Comparison of ENCODE assay signal across 10 cellular contexts in genomic region chr22:39245130-39246039, GRCh38. TPM values are rescaled to one million over a fixed set of nuclear protein-coding genes. Genes with fewer than 3 reads are reported as not detected.
A peak's percentile ranks its signal among the peaks of the same experiment; 100 is the strongest.
DNase-seq lines count a peak whose midpoint lies in the region; ATAC-seq and TF ChIP-seq lines count a peak whose summit lies in the region.
"Had no signal": no experiment of that assay in that cellular context is flagged by ENCODE, and none has a peak within 500 bp of the region (broad histone marks: within the 10 kb centered on the region; RNA-seq: fewer than 3 reads in every experiment).

No MANE protein-coding gene starts in this region.

- intact Hi-C loops in Calu3 (cut with micrococcal nuclease; ENCODE audit: unreplicated experiment) = loop anchor here (10.0 kb wide), 1 partner anchor 71 kb away; no protein-coding TSS in a partner anchor
- intact Hi-C loops in heart right ventricle (cut with DNase I) = loop anchor here in 4 of 10 donors (5.0 to 10.0 kb wide), 4 partner anchors 49 to 62 kb away; no protein-coding TSS in a partner anchor
- intact Hi-C loops in sigmoid colon (cut with DNase I) = no loop called here

- H3K4me3 Mint-ChIP-seq in Calu3 (ENCODE audit: low read depth, unreplicated experiment) = peak overlapping the region; percentile 96

- TF ChIP-seq EP300 in sigmoid colon (IDR thresholded peaks at IDR 0.05) = no peak

- no peaks in the 10 kb centered on the region for H3K27me3 Mint-ChIP-seq in Calu3 (ENCODE audit: unreplicated experiment)

- H3K9me3 Mint-ChIP-seq in Calu3 (ENCODE audit: low read depth, unreplicated experiment) = no peaks in the 10 kb centered on the region

- H3K27ac ChIP-seq in VCaP (peak overlapping the region; percentile 98), heart right ventricle (peak overlapping the region in 9 of 10 donors; percentile 85 to 98 (median 92)), sigmoid colon (peak overlapping the region; percentile 32 to 76 (median 68))
- H3K27ac ChIP-seq: colonic mucosa had no signal

- ATAC-seq in heart right ventricle (peak in 7 of 8 donors; percentile 9 to 56 (median 36)), HG03135 (IDR thresholded peaks at IDR 0.05; ENCODE audit: unreplicated experiment) (no peak)

- DNase-seq in Calu3 = no peak
- DNase-seq in heart right ventricle = no peak
- no peak for DNase-seq in sigmoid colon
- DNase-seq in stimulated activated CD4-positive, alpha-beta T cell treated with anti-CD3 and anti-CD28 coated beads, Interleukin-12 subunit alpha, Interleukin-12 subunit beta, amount 100 ng/mL, for 4 hours = no peak
- DNase-seq in foreskin fibroblast = no peak
- DNase-seq in medulla oblongata (ENCODE audit: extremely low spot score) = no peak
- DNase-seq: activated CD4-positive, CD25-positive, alpha-beta regulatory T cell treated with anti-CD3 and anti-CD28 coated beads, Interleukin-2, amount 50 U/mL, for 72 hours had no signal

- H3K27me3 ChIP-seq in heart right ventricle (peaks cover 0 to 63% (median 0%) of the 10 kb centered on the region in 7 donors), sigmoid colon (peaks cover 21 to 72% (median 59%) of the 10 kb centered on the region in 3 donors)

- no peak for TF ChIP-seq POLR2A in sigmoid colon (IDR thresholded peaks at IDR 0.05)

- H3K36me3 Mint-ChIP-seq in Calu3 (ENCODE audit: insufficient read depth, unreplicated experiment) = peaks cover 52% of the 10 kb centered on the region

- no TSS peak for BruUV-seq in Calu3 (replicated peaks; lab: Mats Ljungman, UMichigan)

- peak overlapping the region; percentile 93 for H3K27ac Mint-ChIP-seq in Calu3 (ENCODE audit: unreplicated experiment)

- H3K4me3 ChIP-seq in heart right ventricle = peak overlapping the region; percentile 35 to 88 (median 78)
- peak overlapping the region in 3 of 4 donors; percentile 42 to 57 (median 53) for H3K4me3 ChIP-seq in sigmoid colon
- no peak overlapping the region for H3K4me3 ChIP-seq in foreskin fibroblast (ENCODE audit: low read depth in 1 of 2, low read length in 2 of 2)

- WGBS in heart right ventricle, 2 donors = 49 to 53% methylated on average over 22 of the region's 22 CpGs
- 30 to 50% methylated on average over 22 of the region's 22 CpGs for WGBS in sigmoid colon, 2 donors

- H3K4me1 Mint-ChIP-seq in Calu3 (ENCODE audit: low read depth, unreplicated experiment) = peaks cover 35% of the 10 kb centered on the region

- TF ChIP-seq CTCF in Calu3 (IDR thresholded peaks at IDR 0.05; ENCODE audit: unreplicated experiment) (no peak), VCaP (conservative IDR thresholded peaks at IDR 0.05) (no peak), heart right ventricle (IDR thresholded peaks at IDR 0.05) (no peak), sigmoid colon (IDR thresholded peaks at IDR 0.05) (no peak), foreskin fibroblast (IDR thresholded peaks at IDR 0.05; ENCODE audit: low read depth, low read length) (no peak)

- H3K4me1 ChIP-seq in heart right ventricle (peaks cover 6 to 66% (median 41%) of the 10 kb centered on the region in 9 donors), sigmoid colon (peaks cover 0 to 47% (median 37%) of the 10 kb centered on the region in 4 donors)

- CTCF ChIA-PET in Calu3 (lab: Charles Lee) = interaction anchor here (0.7 to 1.6 kb wide), 4 partner anchors 46 to 74 kb away, joined by 3 to 5 read pairs (median 4); no protein-coding TSS in a partner anchor

- H3K36me3 ChIP-seq in heart right ventricle (peaks cover 0 to 4% (median 0%) of the 10 kb centered on the region in 9 donors), sigmoid colon (no peaks in the 10 kb centered on the region)
- H3K36me3 ChIP-seq: colonic mucosa had no signal

- H3K9me3 ChIP-seq in heart right ventricle = no peaks in the 10 kb centered on the region
- H3K9me3 ChIP-seq in sigmoid colon = no peaks in the 10 kb centered on the region
- H3K9me3 ChIP-seq: colonic mucosa had no signal

RNA-seq across cellular contexts. Expression of gene PDGFB, which starts 0.6 kb away (rescaled TPM):
- 12.1 and 25.9 TPM in 2 replicates for total RNA-seq in Calu3 (2022)
- total RNA-seq in heart right ventricle = 10 to 100 TPM in 9 of 10 donors, 1 to 10 TPM in 1; 9.9 to 45.6 (median 18.5) TPM
- 10 to 100 TPM; 14.5 to 19.1 TPM for polyA plus RNA-seq in heart right ventricle
- total RNA-seq in sigmoid colon = 1 to 10 TPM; 3.1 to 9.6 (median 7.4) TPM
- 1 to 10 TPM; 1.4 to 5.5 (median 2.4) TPM for polyA plus RNA-seq in sigmoid colon

Comparison
In these comparisons a context has a peak if more than half of its experiments do, and no peak if none do; other contexts are left out.
1. H3K4me3 ChIP-seq: peak in heart right ventricle (10 of 10) and sigmoid colon (3 of 4); none in foreskin fibroblast (0 of 2).
2. Peak in every context shown above with its lines, with median percentiles within 50 percentile points of each other: H3K27ac ChIP-seq.